In the genomic region with DNA sequence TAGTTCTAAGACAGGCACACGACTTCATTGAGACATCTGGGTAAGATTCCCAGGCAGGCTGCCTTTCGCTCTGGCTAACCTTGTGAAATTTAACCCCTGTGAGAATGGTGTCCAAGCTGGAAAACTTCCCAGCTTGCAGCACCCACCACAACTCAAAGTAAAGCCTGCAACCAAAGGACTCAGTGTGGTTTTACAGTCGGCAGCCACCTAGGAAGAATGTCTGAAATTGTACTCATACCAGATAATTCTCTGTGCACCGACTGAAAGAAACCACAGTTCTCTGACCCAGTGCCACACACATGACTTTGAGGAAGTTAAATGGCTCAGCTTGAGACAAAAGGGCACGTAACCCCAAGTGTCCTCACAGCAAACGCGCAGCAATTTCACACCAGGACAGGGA, we compare ENCODE assay signal across 8 cellular contexts.
DNase-seq lines count a peak whose midpoint lies in the region; ATAC-seq and TF ChIP-seq lines count a peak whose summit lies in the region.

No MANE protein-coding gene starts in this region.

- H3K9me3 Mint-ChIP-seq in activated T-cell treated with anti-CD3 and anti-CD28 coated beads, Interleukin-2, amount 50 U/mL, for 24 hours = no peaks in the 10 kb centered on the region

- POLR2A ChIA-PET in Panc1 (lab: Charles Lee) = no interaction called here

- intact Hi-C loops in Panc1 (cut with micrococcal nuclease; ENCODE audit: unreplicated experiment) (no loop called here), psoas muscle (cut with DNase I) (no loop called here)

- in situ Hi-C loops in Panc1 (cut with HindIII; ENCODE audit: low pct_unique_long_range_greater_than_20kb, low sequenced_read_pairs) = no loop called here

- TF ChIP-seq CTCF in Panc1 (IDR thresholded peaks at IDR 0.05) = no peak
- TF ChIP-seq CTCF in psoas muscle (IDR thresholded peaks at IDR 0.05) = no peak

- WGBS in psoas muscle, 3 donors = 13 to 20% (median 15%) methylated on average over 7 of the region's 7 CpGs

- peak overlapping the region; percentile 21 for H3K4me3 Mint-ChIP-seq in activated T-cell treated with anti-CD3 and anti-CD28 coated beads, Interleukin-2, amount 50 U/mL, for 24 hours

- H3K4me3 ChIP-seq in Panc1 (ENCODE audit: low read depth in 2 of 2, low read length in 2 of 2) (no peak overlapping the region), psoas muscle (peak overlapping the region; percentile 30)

- ATAC-seq in Panc1 (0 out of 2 replicates have a peak, but pooled peaks have one; percentile 17), psoas muscle (peak; percentile 68 to 72 (median 70))

- H3K36me3 Mint-ChIP-seq in activated T-cell treated with anti-CD3 and anti-CD28 coated beads, Interleukin-2, amount 50 U/mL, for 24 hours (ENCODE audit: low read depth) = peaks cover 43% of the 10 kb centered on the region

- H3K27me3 ChIP-seq in Panc1 (ENCODE audit: control insufficient read depth, insufficient read depth, low read length) (no peaks in the 10 kb centered on the region), psoas muscle (ENCODE audit: insufficient read depth in 3 of 3, low read length in 2 of 3) (no peaks in the 10 kb centered on the region)

- H3K27ac ChIP-seq in Panc1 (ENCODE audit: low read length) = no peak overlapping the region
- peak overlapping the region; percentile 64 for H3K27ac ChIP-seq in psoas muscle

- no TSS peak for BruUV-seq in Panc1 (replicated peaks; lab: Mats Ljungman, UMichigan)

- peaks cover 88% of the 10 kb centered on the region for H3K4me1 Mint-ChIP-seq in activated T-cell treated with anti-CD3 and anti-CD28 coated beads, Interleukin-2, amount 50 U/mL, for 24 hours (ENCODE audit: low read depth)

- H3K9me3 ChIP-seq in Panc1 (ENCODE audit: control insufficient read depth, insufficient read depth, low read depth, low read length) = no peaks in the 10 kb centered on the region
- H3K9me3 ChIP-seq in psoas muscle = no peaks in the 10 kb centered on the region

- DNase-seq in activated T-cell treated with anti-CD3 and anti-CD28 coated beads, Interleukin-2, amount 50 U/mL, for 24 hours = no peak
- DNase-seq in activated T-cell treated with anti-CD3 and anti-CD28 coated beads, Interleukin-2, amount 50 U/mL, for 1 hour = no peak
- DNase-seq in Panc1 (ENCODE audit: low read depth, low spot score) = no peak
- peak; percentile 98 for DNase-seq in fibroblast of peridontal ligament (ENCODE audit: extremely low read depth)
- DNase-seq in psoas muscle = peak in 1 of 2 donors; percentile 33
- DNase-seq in NCI-H748 (lab: John Stamatoyannopoulos, UW; ENCODE audit: unreplicated experiment) = no peak
- no peak for DNase-seq in cortex of kidney (lab: John Stamatoyannopoulos, UW)
- DNase-seq in NCI-H2227 treated with DMSO at 0.1 percent for 48 hours (lab: John Stamatoyannopoulos, UW) = no peak

- no peaks in the 10 kb centered on the region for H3K27me3 Mint-ChIP-seq in activated T-cell treated with anti-CD3 and anti-CD28 coated beads, Interleukin-2, amount 50 U/mL, for 24 hours

- peaks cover 21% of the 10 kb centered on the region for H3K4me1 ChIP-seq in Panc1 (ENCODE audit: control insufficient read depth, insufficient read depth, low read length)
- peaks cover 93% of the 10 kb centered on the region for H3K4me1 ChIP-seq in psoas muscle

- no peaks in the 10 kb centered on the region; the same call in none of the 2 replicates for H3K36me3 ChIP-seq in Panc1 (ENCODE audit: control insufficient read depth, insufficient read depth, low read length)
- peaks cover 0 to 4% of the 10 kb centered on the region in 2 donors for H3K36me3 ChIP-seq in psoas muscle (ENCODE audit: insufficient read depth in 1 of 2, low read depth in 1 of 2)

- CTCF ChIA-PET in Panc1 (lab: Charles Lee) = no interaction called here

- H3K27ac Mint-ChIP-seq in activated T-cell treated with anti-CD3 and anti-CD28 coated beads, Interleukin-2, amount 50 U/mL, for 24 hours = peak overlapping the region; percentile 72
